Comparison of ENCODE assay signal across 16 cellular contexts in the genomic region with DNA sequence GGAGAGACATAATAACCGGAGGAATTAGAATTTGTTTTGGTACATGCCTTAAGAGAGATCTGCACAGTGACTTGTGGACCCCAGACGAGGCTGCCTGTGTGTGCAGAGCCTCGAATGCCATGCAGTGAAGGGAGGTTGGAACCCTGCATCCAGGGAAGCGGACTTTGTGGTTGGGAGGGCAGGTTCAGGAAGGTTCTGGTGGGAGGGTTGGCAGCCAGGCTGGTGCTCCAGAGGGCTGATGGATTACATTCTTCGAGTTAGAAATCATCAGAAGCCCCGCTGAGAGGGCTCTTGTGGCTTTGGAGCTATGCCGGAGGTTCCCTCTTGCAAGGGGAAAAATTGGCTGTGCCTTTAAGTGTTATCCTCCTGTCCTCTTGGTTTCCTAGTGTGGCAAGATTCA. TPM values are rescaled to one million over a fixed set of nuclear protein-coding genes. Genes with fewer than 3 reads are reported as not detected.
DNase-seq lines count a peak whose midpoint lies in the region; FAIRE-seq and TF ChIP-seq lines count a peak whose summit lies in the region.
"Had no signal": no experiment of that assay in that cellular context is flagged by ENCODE, and none has a peak within 500 bp of the region (broad histone marks: within the 10 kb centered on the region; RNA-seq: fewer than 3 reads in every experiment).

No MANE protein-coding gene starts in this region.

- H3K4me1 ChIP-seq in neural progenitor cell = peaks cover 85% of the 10 kb centered on the region

- in situ Hi-C loops in brain microvascular endothelial cell (cut with HindIII; ENCODE audit: low pct_ligation_motif_present, low sequenced_read_pairs) = no loop called here

- peak overlapping the region; percentile 78 for H3K27ac Mint-ChIP-seq in neural progenitor cell
- H3K27ac Mint-ChIP-seq: activated CD4-positive, alpha-beta T cell treated with anti-CD3 and anti-CD28 coated beads for 36 hours had no signal

- peaks cover 73% of the 10 kb centered on the region for H3K4me1 Mint-ChIP-seq in neural progenitor cell
- H3K4me1 Mint-ChIP-seq: activated CD4-positive, alpha-beta T cell treated with anti-CD3 and anti-CD28 coated beads for 36 hours had no signal

- H3K4me3 ChIP-seq in brain microvascular endothelial cell (ENCODE audit: low read depth, low read length) (no peak overlapping the region), neural progenitor cell (no peak overlapping the region)
- H3K4me3 ChIP-seq: esophagus squamous epithelium had no signal

- H3K27ac ChIP-seq in brain microvascular endothelial cell (no peak overlapping the region), neural progenitor cell (no peak overlapping the region)
- H3K27ac ChIP-seq: esophagus squamous epithelium had no signal

- H4K20me1 ChIP-seq in neural progenitor cell (ENCODE audit: low read depth) = peaks cover 65% of the 10 kb centered on the region

- H3K36me3 ChIP-seq in brain microvascular endothelial cell (replicated peaks) (no peaks in the 10 kb centered on the region), neural progenitor cell (no peaks in the 10 kb centered on the region)
- H3K36me3 ChIP-seq: esophagus squamous epithelium had no signal

- peak overlapping the region; percentile 47 for H3K4me2 ChIP-seq in neural progenitor cell

- no peaks in the 10 kb centered on the region for H3K9me3 ChIP-seq in neural progenitor cell (ENCODE audit: low read depth)
- H3K9me3 ChIP-seq: esophagus squamous epithelium had no signal

- no peak overlapping the region for H2AFZ ChIP-seq in neural progenitor cell (replicated peaks)

- no peak for FAIRE-seq in frontal cortex (lab: Jason Lieb, UNC)

- peaks cover 32% of the 10 kb centered on the region for H3F3A ChIP-seq in neural progenitor cell (ENCODE audit: low read depth)

- TF ChIP-seq CTCF in brain microvascular endothelial cell (IDR thresholded peaks at IDR 0.05; ENCODE audit: low read depth, low read length, missing control alignments) (no peak), neural progenitor cell (IDR thresholded peaks at IDR 0.05) (no peak)

- peaks cover 5% of the 10 kb centered on the region for H3K27me3 Mint-ChIP-seq in neural progenitor cell (ENCODE audit: insufficient read depth, low read depth)

- DNase-seq in EH (ENCODE audit: low read depth) (peak; percentile 1), LoVo (ENCODE audit: low spot score) (peak; percentile 8), brain microvascular endothelial cell (peak; percentile 61), neural progenitor cell (ENCODE audit: low spot score) (peak; percentile 56), NCI-H510A (lab: John Stamatoyannopoulos, UW) (no peak), SK-N-DZ (ENCODE audit: low spot score) (no peak), frontal cortex (ENCODE audit: low spot score in 2 of 2) (no peak), GM19238 (ENCODE audit: insufficient read length, low spot score) (no peak)
- DNase-seq: activated CD4-positive, alpha-beta T cell treated with anti-CD3 and anti-CD28 coated beads for 36 hours; cerebellar nuclear complex; esophagus squamous epithelium; Karpas-422; left colon; occipital lobe; stimulated activated CD4-positive, alpha-beta T cell treated with anti-CD3 and anti-CD28 coated beads, Interleukin-2, amount 100 ng/mL, for 24 hours; stimulated activated naive CD8-positive, alpha-beta T cell treated with anti-CD3 and anti-CD28 coated beads, Interleukin-15, Interleukin-2, amounts not matched to agents 100 U/mL and 50 U/mL, for 24 hours had no signal

- H3K9ac ChIP-seq in neural progenitor cell = no peak overlapping the region

- H3K27me3 ChIP-seq in brain microvascular endothelial cell (replicated peaks) (no peaks in the 10 kb centered on the region), neural progenitor cell (no peaks in the 10 kb centered on the region)
- H3K27me3 ChIP-seq: esophagus squamous epithelium had no signal

- no peak overlapping the region for H3K4me3 Mint-ChIP-seq in neural progenitor cell
- H3K4me3 Mint-ChIP-seq: activated CD4-positive, alpha-beta T cell treated with anti-CD3 and anti-CD28 coated beads for 36 hours had no signal

- H3K9me3 Mint-ChIP-seq in neural progenitor cell = no peaks in the 10 kb centered on the region

- peaks cover 100% of the 10 kb centered on the region for H3K79me2 ChIP-seq in neural progenitor cell (ENCODE audit: low read depth)

- H3K36me3 Mint-ChIP-seq in neural progenitor cell = peaks cover 2% of the 10 kb centered on the region

RNA-seq across cellular contexts. Expression of a gene that starts 21.1 kb away (rescaled TPM):
- 30.3 and 32.0 TPM in 2 replicates for total RNA-seq in neural progenitor cell (ENCODE audit: low replicate concordance)
- polyA plus RNA-seq in SK-N-DZ (2014; cell fraction: cytosol; rRNA removed) = 5.1 and 6.5 TPM in 2 replicates
- 2.3 and 2.8 TPM in 2 replicates for polyA plus RNA-seq in SK-N-DZ (2014; cell fraction: nucleus; rRNA removed)
- total RNA-seq in frontal cortex = 2.0 TPM

Comparison
In these comparisons a context has a peak if more than half of its experiments do, and no peak if none do; other contexts are left out.
1. DNase-seq: peak in EH (single experiment), LoVo (single experiment), brain microvascular endothelial cell (single experiment) and neural progenitor cell (single experiment); none in NCI-H510A (single experiment), SK-N-DZ (single experiment), frontal cortex (0 of 2) and GM19238 (single experiment).
2. RNA of a gene that starts 21.1 kb away (total RNA-seq): 30.3 to 32.0 TPM in neural progenitor cell; 2.0 TPM in frontal cortex (single experiment); every median in the first group is over 10 times any median in the second.